In the genomic region with DNA sequence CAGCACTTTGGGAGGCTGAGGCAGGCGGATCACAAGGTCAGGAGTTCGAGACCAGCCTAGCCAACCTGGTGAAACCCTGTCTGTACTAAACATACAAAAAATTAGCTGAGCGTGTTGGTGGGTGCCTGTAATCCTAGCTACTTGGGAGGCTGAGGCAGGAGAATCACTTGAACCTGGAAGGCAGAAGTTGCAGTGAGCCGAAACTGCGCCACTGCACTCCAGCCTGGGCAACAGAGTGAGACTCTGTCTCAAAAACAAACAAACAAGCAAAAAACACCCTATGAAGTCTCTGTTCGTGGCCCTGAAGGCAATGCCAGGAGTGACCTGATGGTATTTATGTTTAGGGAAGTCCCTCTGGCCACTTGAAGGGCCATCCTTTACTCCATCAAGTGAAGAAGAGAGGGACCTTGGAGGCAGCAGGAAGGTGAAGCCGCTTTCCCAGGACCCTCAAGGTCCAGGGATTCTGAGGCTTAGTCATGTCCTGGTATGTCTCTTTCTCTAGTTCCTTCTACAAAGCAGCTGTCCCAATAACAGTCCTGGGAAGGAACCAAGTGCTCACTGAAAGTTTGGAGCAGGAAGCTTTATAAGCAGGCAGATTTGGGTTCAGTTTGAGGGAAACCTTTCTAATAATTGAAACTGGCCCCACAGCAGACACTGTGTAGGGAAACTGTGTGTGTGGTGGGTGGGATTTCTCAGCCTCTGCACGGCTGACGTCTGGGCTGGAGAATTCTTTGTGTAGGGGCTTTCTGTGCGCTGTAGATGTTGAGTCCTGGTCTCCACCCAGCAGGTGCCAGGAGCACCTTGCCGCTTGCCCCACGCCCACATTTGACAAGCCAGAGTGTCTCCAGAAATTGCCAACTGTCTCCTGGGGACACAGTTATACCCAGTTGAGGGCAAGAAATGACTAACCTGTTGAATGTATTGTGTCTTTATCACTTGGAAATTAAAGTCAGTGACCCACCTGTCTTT, we compare ENCODE assay signal across 10 cellular contexts. TPM values are rescaled to one million over a fixed set of nuclear protein-coding genes. Genes with fewer than 3 reads are reported as not detected.
DNase-seq lines count a peak whose midpoint lies in the region; ATAC-seq and TF ChIP-seq lines count a peak whose summit lies in the region.
"Had no signal": no experiment of that assay in that cellular context is flagged by ENCODE, and none has a peak within 500 bp of the region (broad histone marks: within the 10 kb centered on the region; RNA-seq: fewer than 3 reads in every experiment).

No MANE protein-coding gene starts in this region.

- no peaks in the 10 kb centered on the region for H3K27me3 Mint-ChIP-seq in T-cell

- H3K4me3 Mint-ChIP-seq in T-cell = no peak overlapping the region
- H3K4me3 Mint-ChIP-seq: activated T-cell treated with anti-CD3 and anti-CD28 coated beads, Interleukin-2, amount 50 U/mL, for 4 hours had no signal

- TF ChIP-seq POLR2A in GM18505 (IDR thresholded peaks at IDR 0.05; ENCODE audit: borderline replicate concordance, extremely low read depth, insufficient read depth, insufficient read length) (no peak), erythroblast (IDR thresholded peaks at IDR 0.05; ENCODE audit: low read length) (no peak)

- H3K9me3 Mint-ChIP-seq in T-cell = peaks cover 0 to 9% (median 4%) of the 10 kb centered on the region in 3 donors

- H3K27ac Mint-ChIP-seq in T-cell = peak overlapping the region; percentile 31 to 68

- no peak for TF ChIP-seq CTCF in foreskin fibroblast (IDR thresholded peaks at IDR 0.05; ENCODE audit: low read depth, low read length)

- H3K36me3 Mint-ChIP-seq in T-cell = peaks cover 10% of the 10 kb centered on the region

- H3K4me3 ChIP-seq in foreskin fibroblast (ENCODE audit: low read depth in 1 of 2, low read length in 2 of 2) = no peak overlapping the region

- CTCF ChIA-PET in T-cell (lab: Charles Lee) = interaction anchor here in 1 of 2 donors (0.5 kb wide), 1 partner anchor 356 kb away, joined by 4 read pairs; no protein-coding TSS in a partner anchor

- DNase-seq in D341Med (ENCODE audit: low spot score) = peak; percentile 19
- no peak for DNase-seq in T-cell
- peak; percentile 28 to 57 for DNase-seq in foreskin fibroblast
- DNase-seq in posterior vena cava (ENCODE audit: low spot score) = peak; percentile 24
- DNase-seq in erythroblast (lab: John Stamatoyannopoulos, UW) = no peak
- no peak for DNase-seq in T-helper 2 cell
- DNase-seq: activated T-cell treated with anti-CD3 and anti-CD28 coated beads, Interleukin-2, amount 50 U/mL, for 4 hours; KG1; left cardiac atrium had no signal

- POLR2A ChIA-PET in T-cell (lab: Charles Lee) = no interaction called here

- H3K4me1 Mint-ChIP-seq in T-cell = peaks cover 77 to 81% (median 81%) of the 10 kb centered on the region in 3 donors

- intact Hi-C loops in posterior vena cava (cut with DNase I) = no loop called here

- no peak for ATAC-seq in T-cell (replicated peaks in 1 of 4)
- no peak for ATAC-seq in GM18505 (IDR thresholded peaks at IDR 0.05; ENCODE audit: unreplicated experiment)
- ATAC-seq: activated T-cell treated with anti-CD3 and anti-CD28 coated beads, Interleukin-2, amount 50 U/mL, for 4 hours had no signal

RNA-seq across cellular contexts. Expression of a gene that starts 12.5 kb away (rescaled TPM):
- 10 to 100 TPM; 24.6 to 38.5 (median 34.6) TPM for total RNA-seq in T-cell
- total RNA-seq in posterior vena cava = 10 to 100 TPM; 26.1 to 27.9 TPM

Comparison
In these comparisons a context has a peak if more than half of its experiments do, and no peak if none do; other contexts are left out.
1. DNase-seq: peak in D341Med (single experiment), foreskin fibroblast (2 of 2) and posterior vena cava (single experiment); none in T-cell (0 of 34), erythroblast (0 of 2) and T-helper 2 cell (0 of 5).